ENCODE assay signal across 12 cellular contexts in genomic region chr21:29182674-29183073, GRCh38. TPM values are rescaled to one million over a fixed set of nuclear protein-coding genes. Genes with fewer than 3 reads are reported as not detected.
DNase-seq lines count a peak whose midpoint lies in the region; ATAC-seq and TF ChIP-seq lines count a peak whose summit lies in the region.
"Had no signal": no experiment of that assay in that cellular context is flagged by ENCODE, and none has a peak within 500 bp of the region (broad histone marks: within the 10 kb centered on the region; RNA-seq: fewer than 3 reads in every experiment).

No MANE protein-coding gene starts in this region.

- CTCF ChIA-PET in mammary epithelial cell (lab: Charles Lee; ENCODE audit: low non-redundant PET): interaction anchor here (1.0 kb wide), 1 partner anchor 116 kb away, joined by 3 read pairs; the partner anchor contains the start of gene BACH1
- CTCF ChIA-PET in OCI-LY7 (lab: Charles Lee; ENCODE audit: unreplicated experiment): no interaction called here

- H2AFZ ChIP-seq in mammary epithelial cell (ENCODE audit: low read depth, low read length): peak overlapping the region; percentile 92
- H2AFZ ChIP-seq in OCI-LY7 (ENCODE audit: low read length): no peak overlapping the region

- in situ Hi-C loops in mammary epithelial cell (cut with MboI; ENCODE audit: low sequenced_read_pairs in 2 of 2): no loop called here

- H3K27me3 ChIP-seq in left ventricle myocardium inferior (ENCODE audit: low read depth) (no peaks in the 10 kb centered on the region), mammary epithelial cell (ENCODE audit: insufficient read depth, low read length) (no peaks in the 10 kb centered on the region), muscle layer of duodenum (ENCODE audit: low read depth, low read length) (no peaks in the 10 kb centered on the region)
- H3K27me3 ChIP-seq: BLaER1 had no signal

- H3K4me2 ChIP-seq in mammary epithelial cell (ENCODE audit: insufficient read depth, low read depth, low read length): peak overlapping the region; percentile 95
- H3K4me2 ChIP-seq in OCI-LY7 (ENCODE audit: low read length): no peak overlapping the region
- H3K4me2 ChIP-seq: BLaER1 had no signal

- H4K20me1 ChIP-seq in mammary epithelial cell (ENCODE audit: insufficient read depth, low read length) (no peaks in the 10 kb centered on the region), OCI-LY7 (ENCODE audit: insufficient read depth, low read length) (no peaks in the 10 kb centered on the region)
- H4K20me1 ChIP-seq: BLaER1 had no signal

- POLR2A ChIA-PET in OCI-LY7 (lab: Charles Lee): interaction anchor here (0.8 kb wide), 1 partner anchor 9 kb away, joined by 3 read pairs; no protein-coding TSS in a partner anchor

- dilution Hi-C loops in mammary epithelial cell (cut with HindIII; ENCODE audit: low sequenced_read_pairs): no loop called here

- H3K9me3 ChIP-seq in left ventricle myocardium inferior (replicated peaks) (no peaks in the 10 kb centered on the region), mammary epithelial cell (replicated peaks; ENCODE audit: insufficient read depth, low read length) (no peaks in the 10 kb centered on the region), muscle layer of duodenum (ENCODE audit: control insufficient read depth in 1 of 2, low read length in 2 of 2) (no peaks in the 10 kb centered on the region), OCI-LY7 (ENCODE audit: low read length) (no peaks in the 10 kb centered on the region)

- H3K9ac ChIP-seq in mammary epithelial cell (ENCODE audit: insufficient read depth, low read length): no peak overlapping the region
- H3K9ac ChIP-seq: BLaER1 had no signal

- peak overlapping the region; percentile 80 for H3K27ac ChIP-seq in left ventricle myocardium inferior (replicated peaks)
- H3K27ac ChIP-seq in mammary epithelial cell (ENCODE audit: insufficient read depth, low read depth, low read length): peak overlapping the region; percentile 95
- H3K27ac ChIP-seq in muscle layer of duodenum (ENCODE audit: low read length): peak overlapping the region; percentile 94
- peak overlapping the region; percentile 70 for H3K27ac ChIP-seq in urinary bladder (ENCODE audit: low read depth)
- H3K27ac ChIP-seq in OCI-LY7 (ENCODE audit: low read depth, low read length, poor library complexity, severe bottlenecking): no peak overlapping the region
- H3K27ac ChIP-seq: BLaER1 had no signal

- H3K4me1 ChIP-seq in left ventricle myocardium inferior (peaks cover 21% of the 10 kb centered on the region), mammary epithelial cell (ENCODE audit: insufficient read depth, low read length) (peaks cover 32% of the 10 kb centered on the region), muscle layer of duodenum (ENCODE audit: control insufficient read depth in 1 of 2, insufficient read depth in 2 of 2, low read length in 2 of 2) (peaks cover 5 to 15% of the 10 kb centered on the region in 2 donors), urinary bladder (ENCODE audit: insufficient read depth) (peaks cover 2% of the 10 kb centered on the region), OCI-LY7 (ENCODE audit: insufficient read depth, low read length, poor library complexity, severe bottlenecking) (no peaks in the 10 kb centered on the region)
- H3K4me1 ChIP-seq: BLaER1 had no signal

- H3K4me3 ChIP-seq in left ventricle myocardium inferior: peak overlapping the region; percentile 55
- H3K4me3 ChIP-seq in mammary epithelial cell (replicated peaks in 1 of 3; ENCODE audit: insufficient read depth in 1 of 3, low read depth in 2 of 3, low read length in 3 of 3): no peak overlapping the region
- peak overlapping the region in 1 of 2 donors; percentile 49 for H3K4me3 ChIP-seq in muscle layer of duodenum (ENCODE audit: low read depth in 1 of 2, low read length in 2 of 2)
- H3K4me3 ChIP-seq in urinary bladder (ENCODE audit: low read depth, low read length): no peak overlapping the region
- H3K4me3 ChIP-seq in OCI-LY7 (ENCODE audit: low read depth, low read length, poor library complexity, severe bottlenecking): no peak overlapping the region
- H3K4me3 ChIP-seq: BLaER1, GM12878 had no signal

- intact Hi-C loops in left ventricle myocardium inferior (cut with micrococcal nuclease): no loop called here
- intact Hi-C loops in cardiac septum (cut with DNase I): no loop called here
- intact Hi-C loops in mammary epithelial cell (cut with micrococcal nuclease): no loop called here
- intact Hi-C loops in OCI-LY7 (cut with micrococcal nuclease; ENCODE audit: unreplicated experiment): no loop called here

- H3K79me2 ChIP-seq in mammary epithelial cell (ENCODE audit: insufficient read depth, low read length) (no peaks in the 10 kb centered on the region), OCI-LY7 (ENCODE audit: insufficient read depth, low read depth, low read length) (no peaks in the 10 kb centered on the region)

- 82% methylated on average over 4 of the region's 4 CpGs for WGBS in mammary epithelial cell (ENCODE audit: low coverage, missing lambda C conversion rate)
- 41% methylated on average over 4 of the region's 4 CpGs for WGBS in urinary bladder

- no peaks in the 10 kb centered on the region for H3K36me3 ChIP-seq in left ventricle myocardium inferior
- no peaks in the 10 kb centered on the region for H3K36me3 ChIP-seq in mammary epithelial cell (ENCODE audit: insufficient read depth, low read length)
- H3K36me3 ChIP-seq in muscle layer of duodenum (ENCODE audit: control insufficient read depth in 1 of 2, insufficient read depth in 2 of 2, low read length in 2 of 2): peaks cover 0 to 4% of the 10 kb centered on the region in 2 donors
- no peaks in the 10 kb centered on the region for H3K36me3 ChIP-seq in urinary bladder (ENCODE audit: insufficient read depth)
- H3K36me3 ChIP-seq in OCI-LY7 (ENCODE audit: insufficient read depth, low read length): no peaks in the 10 kb centered on the region
- H3K36me3 ChIP-seq: BLaER1 had no signal

- TF ChIP-seq CTCF in left ventricle myocardium inferior (IDR thresholded peaks at IDR 0.05; ENCODE audit: borderline replicate concordance) (no peak), mammary epithelial cell (conservative IDR thresholded peaks at IDR 0.05 in 1 of 2, IDR thresholded peaks at IDR 0.05 in 1 of 2; ENCODE audit: extremely low read depth in 1 of 2, insufficient read depth in 1 of 2, low read depth in 1 of 2, low read length in 2 of 2) (no peak), OCI-LY7 (conservative IDR thresholded peaks at IDR 0.05; ENCODE audit: low read length) (no peak)

- BruUV-seq in mammary epithelial cell (replicated peaks; lab: Mats Ljungman, UMichigan) (TSS peak; percentile 87), OCI-LY7 (replicated peaks; lab: Mats Ljungman, UMichigan) (no TSS peak)

- no peak for ATAC-seq in HG03378 (IDR thresholded peaks at IDR 0.05; ENCODE audit: unreplicated experiment)
- ATAC-seq: GM12878 had no signal

- no peaks in the 10 kb centered on the region for H3K9me2 ChIP-seq in OCI-LY7 (ENCODE audit: insufficient read depth, low read length)

- DNase-seq in left ventricle myocardium inferior: no peak
- DNase-seq in cardiac septum (ENCODE audit: low spot score): no peak
- DNase-seq in mammary epithelial cell: no peak
- DNase-seq in OCI-LY7 (ENCODE audit: low spot score): no peak
- no peak for DNase-seq in germinal center (ENCODE audit: low spot score)
- DNase-seq: activated CD4-positive, CD25-positive, alpha-beta regulatory T cell; KBM-7 had no signal

RNA-seq across cellular contexts. Expression of gene MAP3K7CL, which starts 52.2 kb away (rescaled TPM):
- total RNA-seq in left ventricle myocardium inferior (2.1 TPM), cardiac septum (85.8 TPM), mammary epithelial cell (1 to 10 TPM; 6.0 to 7.7 TPM), urinary bladder (13.5 TPM), OCI-LY7 (2022) (13.0 TPM in 2 replicates)
- polyA plus RNA-seq in mammary epithelial cell (6.2 TPM), urinary bladder (4.4 TPM)
- not detected for polyA minus RNA-seq in mammary epithelial cell
- total RNA-seq in OCI-LY7 (2014; rRNA removed; shearing (Covaris generic)): 2.1 and 7.8 TPM in 2 replicates
